8 cellular contexts compared by ENCODE assay signal in genomic region chr15:89017370-89018066, GRCh38.
DNase-seq lines count a peak whose midpoint lies in the region; ATAC-seq and TF ChIP-seq lines count a peak whose summit lies in the region.

No MANE protein-coding gene starts in this region.

- no peaks in the 10 kb centered on the region for H3K9me3 ChIP-seq in CD4-positive, alpha-beta T cell (ENCODE audit: control insufficient read depth, low read length)
- H3K9me3 ChIP-seq in right atrium auricular region: no peaks in the 10 kb centered on the region
- no peaks in the 10 kb centered on the region for H3K9me3 ChIP-seq in psoas muscle
- H3K9me3 ChIP-seq in upper lobe of right lung: no peaks in the 10 kb centered on the region

- intact Hi-C loops in CD4-positive, alpha-beta T cell (cut with DNase I, micrococcal nuclease): loop anchor here (1.0 to 10.0 kb wide), 5 partner anchors 112 to 395 kb away; partner anchors contain the start of gene AEN (in 2 of the 2)
- intact Hi-C loops in psoas muscle (cut with DNase I) (loop anchor here (2.0 to 5.0 kb wide), 2 partner anchors 110 to 113 kb away; no protein-coding TSS in a partner anchor), upper lobe of right lung (cut with DNase I) (loop anchor here (10.0 kb wide), 1 partner anchor 113 kb away; no protein-coding TSS in a partner anchor)

- 1 to 2% (median 2%) methylated on average over 38 of the region's 38 CpGs for WGBS in psoas muscle, 3 donors

- peaks cover 14% of the 10 kb centered on the region for H3K27me3 Mint-ChIP-seq in CD4-positive, alpha-beta T cell
- peaks cover 39% of the 10 kb centered on the region for H3K27me3 Mint-ChIP-seq in T-helper 1 cell treated with Interleukin-12 subunit alpha and Interleukin-12 subunit beta and Interleukin-4 antibody, amounts not matched to agents 30 μg/mL and 1 μg/mL, for 36 hours (ENCODE audit: low read depth)

- H3K4me3 Mint-ChIP-seq in CD4-positive, alpha-beta T cell: peak overlapping the region; percentile 20
- H3K4me3 Mint-ChIP-seq in T-helper 1 cell treated with Interleukin-12 subunit alpha and Interleukin-12 subunit beta and Interleukin-4 antibody, amounts not matched to agents 30 μg/mL and 1 μg/mL, for 36 hours: peak overlapping the region; percentile 69

- H3K4me1 Mint-ChIP-seq in CD4-positive, alpha-beta T cell (ENCODE audit: low read depth): peaks cover 13% of the 10 kb centered on the region
- peaks cover 22% of the 10 kb centered on the region for H3K4me1 Mint-ChIP-seq in T-helper 1 cell treated with Interleukin-12 subunit alpha and Interleukin-12 subunit beta and Interleukin-4 antibody, amounts not matched to agents 30 μg/mL and 1 μg/mL, for 36 hours (ENCODE audit: low read depth)

- CTCF ChIA-PET in CD4-positive, alpha-beta T cell (lab: Charles Lee): interaction anchor here (1.1 to 7.5 kb wide), 2 partner anchors 71 to 114 kb away, joined by 3 to 58 read pairs; partner anchors contain the start of gene ABHD2

- H3K36me3 Mint-ChIP-seq in CD4-positive, alpha-beta T cell (ENCODE audit: low read depth): no peaks in the 10 kb centered on the region
- no peaks in the 10 kb centered on the region for H3K36me3 Mint-ChIP-seq in T-helper 1 cell treated with Interleukin-12 subunit alpha and Interleukin-12 subunit beta and Interleukin-4 antibody, amounts not matched to agents 30 μg/mL and 1 μg/mL, for 36 hours (ENCODE audit: low read depth)

- H3K27me3 ChIP-seq in CD4-positive, alpha-beta T cell (ENCODE audit: control insufficient read depth, insufficient read depth, low read length): no peaks in the 10 kb centered on the region
- no peaks in the 10 kb centered on the region for H3K27me3 ChIP-seq in right atrium auricular region
- no peaks in the 10 kb centered on the region for H3K27me3 ChIP-seq in psoas muscle (ENCODE audit: insufficient read depth in 3 of 3, low read length in 2 of 3)
- H3K27me3 ChIP-seq in upper lobe of right lung: no peaks in the 10 kb centered on the region

- TF ChIP-seq CTCF in CD4-positive, alpha-beta T cell (IDR thresholded peaks at IDR 0.05): peak; percentile 85
- TF ChIP-seq CTCF in right atrium auricular region (IDR thresholded peaks at IDR 0.05) (peak; percentile 70 to 86), psoas muscle (IDR thresholded peaks at IDR 0.05) (peak; percentile 77), upper lobe of right lung (IDR thresholded peaks at IDR 0.05) (peak; percentile 71)

- ATAC-seq in CD4-positive, alpha-beta T cell (ENCODE audit: poor library complexity): peak; percentile 95
- ATAC-seq in GM21723 (IDR thresholded peaks at IDR 0.05; ENCODE audit: unreplicated experiment) (peak; percentile 63), psoas muscle (peak; percentile 64 to 79 (median 69)), upper lobe of right lung (peak; percentile 85)

- H3K4me1 ChIP-seq in right atrium auricular region: peaks cover 0 to 35% of the 10 kb centered on the region in 2 donors
- peaks cover 29% of the 10 kb centered on the region for H3K4me1 ChIP-seq in psoas muscle
- H3K4me1 ChIP-seq in upper lobe of right lung: peaks cover 44% of the 10 kb centered on the region

- peak overlapping the region; percentile 20 to 41 for H3K4me3 ChIP-seq in right atrium auricular region
- peak overlapping the region; percentile 54 for H3K4me3 ChIP-seq in psoas muscle
- H3K4me3 ChIP-seq in upper lobe of right lung: peak overlapping the region; percentile 21

- no peak overlapping the region for H3K27ac ChIP-seq in CD4-positive, alpha-beta T cell (ENCODE audit: low read depth, low read length)
- peak overlapping the region; percentile 78 to 83 for H3K27ac ChIP-seq in right atrium auricular region
- peak overlapping the region; percentile 62 for H3K27ac ChIP-seq in psoas muscle
- H3K27ac ChIP-seq in upper lobe of right lung: peak overlapping the region; percentile 42

- peak overlapping the region; percentile 22 for H3K27ac Mint-ChIP-seq in CD4-positive, alpha-beta T cell
- H3K27ac Mint-ChIP-seq in T-helper 1 cell treated with Interleukin-12 subunit alpha and Interleukin-12 subunit beta and Interleukin-4 antibody, amounts not matched to agents 30 μg/mL and 1 μg/mL, for 36 hours: peak overlapping the region; percentile 50

- peak; percentile 80 to 89 (median 84) for DNase-seq in CD4-positive, alpha-beta T cell
- DNase-seq in NCI-H1048 (lab: John Stamatoyannopoulos, UW): peak; percentile 2
- DNase-seq in amygdala (lab: John Stamatoyannopoulos, UW): peak in 48 of 56 donors; percentile 8 to 75 (median 44)
- DNase-seq in right atrium auricular region (ENCODE audit: low spot score): peak; percentile 89
- peak; percentile 85 to 91 for DNase-seq in psoas muscle
- DNase-seq in upper lobe of right lung: peak; percentile 85

- H3K9me3 Mint-ChIP-seq in CD4-positive, alpha-beta T cell: no peaks in the 10 kb centered on the region
- H3K9me3 Mint-ChIP-seq in T-helper 1 cell treated with Interleukin-12 subunit alpha and Interleukin-12 subunit beta and Interleukin-4 antibody, amounts not matched to agents 30 μg/mL and 1 μg/mL, for 36 hours: no peaks in the 10 kb centered on the region

- POLR2A ChIA-PET in CD4-positive, alpha-beta T cell (lab: Charles Lee): interaction anchor here (1.1 to 2.9 kb wide), 2 partner anchors 113 to 122 kb away, joined by 3 to 15 read pairs; partner anchors contain the start of gene HAPLN3

- H3K36me3 ChIP-seq in right atrium auricular region (no peaks in the 10 kb centered on the region), psoas muscle (ENCODE audit: insufficient read depth in 1 of 2, low read depth in 1 of 2) (no peaks in the 10 kb centered on the region), upper lobe of right lung (no peaks in the 10 kb centered on the region)

Comparison
In these comparisons a context has a peak if more than half of its experiments do, and no peak if none do; other contexts are left out.
1. DNase-seq: peak in every context shown above with its lines; median percentile 89 in right atrium auricular region; 88 in psoas muscle; 85 in upper lobe of right lung; 84 in CD4-positive, alpha-beta T cell; 44 in amygdala; 2 in NCI-H1048.